Comparison of ENCODE assay signal across 1 cellular context in genomic region chr9:96378187-96378586, GRCh38.
TF ChIP-seq lines count a peak whose summit lies in the region.

No MANE protein-coding gene starts in this region.

TF ChIP-seq in HepG2, 621 proteins besides CTCF, POLR2A, EP300 and RAD21:
- TF ChIP-seq CEBPG (CRISPR knock-in tag; IDR thresholded peaks at IDR 0.05) (peak; percentile 85), ATF4 (CRISPR knock-in tag; IDR thresholded peaks at IDR 0.05) (peak in 1 of 2 experiments; percentile 80; a peak in 2 of 4 replicates), GATAD2A (CRISPR knock-in tag; IDR thresholded peaks at IDR 0.05) (no peak), CEBPB (IDR thresholded peaks at IDR 0.05; ENCODE audit: borderline replicate concordance, low read depth, low read length) (0 out of 2 replicates have a peak, but pooled peaks have one; percentile 39), SOX5 (CRISPR knock-in tag; IDR thresholded peaks at IDR 0.05; ENCODE audit: borderline replicate concordance) (0 out of 2 replicates have a peak, but pooled peaks have one; percentile 9), ZBTB1 (CRISPR knock-in tag; IDR thresholded peaks at IDR 0.05; ENCODE audit: borderline replicate concordance) (no peak), ZNF770 (CRISPR knock-in tag; IDR thresholded peaks at IDR 0.05) (peak; percentile 85), ZNF362 (CRISPR knock-in tag; IDR thresholded peaks at IDR 0.05; ENCODE audit: borderline replicate concordance) (0 out of 2 replicates have a peak, but pooled peaks have one; percentile 23)
